ENCODE assay signal across 22 cellular contexts in the genomic region with DNA sequence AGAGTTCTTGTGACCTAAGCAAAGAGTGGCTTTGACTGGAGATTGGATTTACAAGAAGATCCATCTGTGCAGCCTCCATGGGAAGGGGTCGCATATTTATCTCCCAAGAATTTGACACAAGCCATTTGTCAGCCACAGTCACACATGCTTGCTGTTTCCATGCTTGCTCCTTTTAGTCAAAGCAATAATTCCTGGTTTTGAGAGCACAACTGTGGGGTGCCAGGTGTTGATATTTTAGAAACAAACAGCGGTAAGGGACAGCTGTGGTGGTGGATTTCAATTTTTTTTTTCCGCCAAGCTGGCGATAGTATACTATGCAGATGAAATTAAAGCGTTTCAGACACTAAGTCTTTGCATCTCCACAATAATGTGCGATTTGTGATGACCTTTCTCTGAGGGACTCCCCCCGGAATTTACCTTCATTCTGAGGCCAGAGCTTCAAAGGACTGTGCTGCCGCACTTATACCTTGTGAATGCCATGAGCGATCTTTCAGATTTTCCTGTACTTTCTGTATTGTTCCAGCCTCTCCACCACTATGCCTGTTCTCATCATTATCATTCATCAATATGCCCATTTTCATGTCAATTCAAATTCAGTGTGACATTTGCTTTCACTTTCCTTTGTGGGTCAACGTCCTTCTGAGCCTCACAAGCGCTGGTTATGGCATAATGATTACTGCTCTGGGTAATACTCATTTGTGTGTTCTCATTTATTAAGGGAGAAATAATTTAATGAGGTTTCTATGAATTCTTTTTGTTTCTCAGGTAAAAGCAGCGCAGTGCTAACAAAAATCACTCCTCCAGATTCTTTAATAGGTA.
DNase-seq lines count a peak whose midpoint lies in the region; ATAC-seq and TF ChIP-seq lines count a peak whose summit lies in the region.
"Had no signal": no experiment of that assay in that cellular context is flagged by ENCODE, and none has a peak within 500 bp of the region (broad histone marks: within the 10 kb centered on the region; RNA-seq: fewer than 3 reads in every experiment).

No MANE protein-coding gene starts in this region.

- no peaks in the 10 kb centered on the region for H3K36me3 ChIP-seq in CD4-positive, alpha-beta memory T cell (ENCODE audit: insufficient read depth, low read length)
- H3K36me3 ChIP-seq in neural cell (ENCODE audit: insufficient read depth, low read length): no peaks in the 10 kb centered on the region
- H3K36me3 ChIP-seq: heart right ventricle, pancreas, right atrium auricular region had no signal

- H3K4me3 Mint-ChIP-seq in CD4-positive, alpha-beta memory T cell: peak overlapping the region; percentile 3 to 75 (median 47)
- no peak overlapping the region for H3K4me3 Mint-ChIP-seq in activated T-helper 17 cell treated with anti-CD3 and anti-CD28 coated beads, Interleukin-2, amount 50 U/mL, for 72 hours
- H3K4me3 Mint-ChIP-seq: brain; CD4-positive, alpha-beta T cell; memory B cell; stimulated activated naive B cell treated with anti-CD40 and anti-IgM and Interleukin-4, amounts not matched to agents 10 μg/mL and 1 μg/mL and 100 μg/mL, for 72 hours had no signal

- no peak overlapping the region for H3K27ac ChIP-seq in CD4-positive, alpha-beta memory T cell (ENCODE audit: low read depth, low read length)
- no peak overlapping the region for H3K27ac ChIP-seq in neural cell (ENCODE audit: low read length)
- H3K27ac ChIP-seq: heart right ventricle, pancreas, right atrium auricular region had no signal

- peaks cover 0 to 30% (median 23%) of the 10 kb centered on the region in 8 donors for H3K9me3 Mint-ChIP-seq in CD4-positive, alpha-beta memory T cell
- H3K9me3 Mint-ChIP-seq in activated T-helper 17 cell treated with anti-CD3 and anti-CD28 coated beads, Interleukin-2, amount 50 U/mL, for 72 hours: peaks cover 7% of the 10 kb centered on the region

- peaks cover 0 to 8% (median 4%) of the 10 kb centered on the region in 4 donors for H3K4me1 Mint-ChIP-seq in CD4-positive, alpha-beta memory T cell
- no peaks in the 10 kb centered on the region for H3K4me1 Mint-ChIP-seq in activated T-helper 17 cell treated with anti-CD3 and anti-CD28 coated beads, Interleukin-2, amount 50 U/mL, for 72 hours
- H3K4me1 Mint-ChIP-seq: stimulated activated naive B cell treated with anti-CD40 and anti-IgM and Interleukin-4, amounts not matched to agents 10 μg/mL and 1 μg/mL and 100 μg/mL, for 72 hours had no signal

- H3K9me3 ChIP-seq in CD4-positive, alpha-beta memory T cell (ENCODE audit: control insufficient read depth in 1 of 2, low read length in 2 of 2): no peaks in the 10 kb centered on the region
- no peaks in the 10 kb centered on the region for H3K9me3 ChIP-seq in neural cell (ENCODE audit: low read length)
- H3K9me3 ChIP-seq: pancreas, right atrium auricular region had no signal

- intact Hi-C loops in CD4-positive, alpha-beta memory T cell (cut with micrococcal nuclease): no loop called here

- no peak overlapping the region for H3K9ac ChIP-seq in neural cell (ENCODE audit: low read length)

- peak; percentile 38 for TF ChIP-seq EP300 in neural cell (conservative IDR thresholded peaks at IDR 0.05; ENCODE audit: poor library complexity, severe bottlenecking)

- peak overlapping the region in 3 of 7 donors; percentile 2 to 81 (median 5) for H3K27ac Mint-ChIP-seq in CD4-positive, alpha-beta memory T cell
- no peak overlapping the region for H3K27ac Mint-ChIP-seq in activated T-helper 17 cell treated with anti-CD3 and anti-CD28 coated beads, Interleukin-2, amount 50 U/mL, for 72 hours
- H3K27ac Mint-ChIP-seq: CD4-positive, alpha-beta T cell; memory B cell; stimulated activated naive B cell treated with anti-CD40 and anti-IgM and Interleukin-4, amounts not matched to agents 10 μg/mL and 1 μg/mL and 100 μg/mL, for 72 hours had no signal

- H3K9me2 ChIP-seq in neural cell (ENCODE audit: insufficient read depth, low read length): no peaks in the 10 kb centered on the region

- H2AFZ ChIP-seq in neural cell (ENCODE audit: low read depth, low read length): no peak overlapping the region

- ATAC-seq in GM19025 (IDR thresholded peaks at IDR 0.05; ENCODE audit: low read depth, unreplicated experiment): peak; percentile 46
- ATAC-seq in activated T-helper 17 cell treated with anti-CD3 and anti-CD28 coated beads, Interleukin-2, amount 50 U/mL, for 72 hours (replicated peaks): peak; percentile 19
- ATAC-seq in HG02970 (IDR thresholded peaks at IDR 0.05; ENCODE audit: low FRiP score, unreplicated experiment): no peak
- ATAC-seq: heart right ventricle; pancreas; stimulated activated naive B cell treated with anti-CD40 and anti-IgM and Interleukin-4, amounts not matched to agents 10 μg/mL and 1 μg/mL and 100 μg/mL, for 72 hours had no signal

- peaks cover 0 to 4% of the 10 kb centered on the region in 2 donors for H3K36me3 Mint-ChIP-seq in CD4-positive, alpha-beta memory T cell
- H3K36me3 Mint-ChIP-seq in activated T-helper 17 cell treated with anti-CD3 and anti-CD28 coated beads, Interleukin-2, amount 50 U/mL, for 72 hours (ENCODE audit: low read depth): no peaks in the 10 kb centered on the region

- TF ChIP-seq RAD21 in neural cell (conservative IDR thresholded peaks at IDR 0.05): no peak

- TF ChIP-seq CTCF in neural cell (IDR thresholded peaks at IDR 0.05; ENCODE audit: poor library complexity, severe bottlenecking): no peak

- H3K4me3 ChIP-seq in CD4-positive, alpha-beta memory T cell (ENCODE audit: low read length in 2 of 2): peak overlapping the region in 1 of 2 donors; percentile 1
- no peak overlapping the region for H3K4me3 ChIP-seq in neural cell (ENCODE audit: low read length)
- H3K4me3 ChIP-seq: heart right ventricle, pancreas, right atrium auricular region had no signal

- no peak overlapping the region for H3K4me2 ChIP-seq in neural cell (ENCODE audit: low read length)

- CTCF ChIA-PET in CD4-positive, alpha-beta memory T cell (lab: Charles Lee; ENCODE audit: partially characterized antibody): no interaction called here

- POLR2A ChIA-PET in CD4-positive, alpha-beta memory T cell (lab: Charles Lee; ENCODE audit: partially characterized antibody): no interaction called here

- no peak for DNase-seq in CD4-positive, alpha-beta memory T cell
- DNase-seq in NCI-H2081 (lab: John Stamatoyannopoulos, UW) (no peak), RKO (ENCODE audit: low spot score) (no peak)
- DNase-seq: activated CD4-positive, alpha-beta T cell treated with anti-CD3 and anti-CD28 coated beads, Interleukin-2, amount 50 U/mL, for 1 hour; activated effector memory CD4-positive, alpha-beta T cell treated with Interleukin-2 at 50 U/mL for 16 hours; CD4-positive, alpha-beta T cell; erythroblast; heart right ventricle; Karpas-422; NCI-H146; NCI-H524; pancreas; RPMI8226; stimulated activated CD4-positive, alpha-beta T cell treated with anti-CD3 and anti-CD28 coated beads, Interleukin-4, amount 100 ng/mL, for 1 hour; stimulated activated naive B cell treated with anti-CD40 and anti-IgM and Interleukin-4, amounts not matched to agents 10 μg/mL and 1 μg/mL and 100 μg/mL, for 72 hours had no signal

- no peaks in the 10 kb centered on the region for H4K20me1 ChIP-seq in neural cell (ENCODE audit: insufficient read depth)

- no peaks in the 10 kb centered on the region for H3K27me3 Mint-ChIP-seq in CD4-positive, alpha-beta memory T cell
- H3K27me3 Mint-ChIP-seq in activated T-helper 17 cell treated with anti-CD3 and anti-CD28 coated beads, Interleukin-2, amount 50 U/mL, for 72 hours: peaks cover 4% of the 10 kb centered on the region
- H3K27me3 Mint-ChIP-seq: brain had no signal

- H3K27me3 ChIP-seq in CD4-positive, alpha-beta memory T cell (ENCODE audit: insufficient read depth, low read length): no peaks in the 10 kb centered on the region
- no peaks in the 10 kb centered on the region for H3K27me3 ChIP-seq in neural cell (ENCODE audit: insufficient read depth, low read depth, low read length)
- H3K27me3 ChIP-seq: pancreas, right atrium auricular region had no signal

- H3K4me1 ChIP-seq in CD4-positive, alpha-beta memory T cell (ENCODE audit: insufficient read depth, low read length): no peaks in the 10 kb centered on the region
- H3K4me1 ChIP-seq: heart right ventricle, pancreas, right atrium auricular region had no signal

- no peaks in the 10 kb centered on the region for H3K79me2 ChIP-seq in neural cell (replicated peaks; ENCODE audit: insufficient read depth, low read length)

- H3F3A ChIP-seq in neural cell (ENCODE audit: insufficient read depth, low read length, poor library complexity, severe bottlenecking): no peaks in the 10 kb centered on the region

TF ChIP-seq in neural cell, 6 proteins besides CTCF, POLR2A, EP300 and RAD21:
- no peak for TF ChIP-seq EZH2 (IDR thresholded peaks at IDR 0.05; ENCODE audit: borderline replicate concordance, insufficient read depth, low read length, poor library complexity, severe bottlenecking)
- TF ChIP-seq POLR2AphosphoS5 (IDR thresholded peaks at IDR 0.05): no peak
